In genomic region chr13:103866041-103866440, GRCh38 we compare ENCODE assay signal across 26 cellular contexts.
"Had no signal": no experiment of that assay in that cellular context is flagged by ENCODE, and none has a peak within 500 bp of the region (broad histone marks: within the 10 kb centered on the region; RNA-seq: fewer than 3 reads in every experiment).

No MANE protein-coding gene starts in this region.

- H3K36me3 ChIP-seq: ascending aorta, esophagus muscularis mucosa, heart left ventricle, left lung, lower lobe of right lung, spleen, tibial nerve had no signal

- H3K9me3 ChIP-seq: ascending aorta, esophagus muscularis mucosa, heart left ventricle, lower lobe of right lung, tibial nerve had no signal

- H2AFZ ChIP-seq: parathyroid adenoma had no signal

- H3K27ac ChIP-seq: ascending aorta, esophagus muscularis mucosa, foreskin keratinocyte, heart left ventricle, left lung, lower lobe of right lung, parathyroid adenoma, spleen, tibial nerve, VCaP had no signal

- H3K27me3 ChIP-seq: ascending aorta, esophagus muscularis mucosa, foreskin keratinocyte, heart left ventricle, left lung, spleen, tibial nerve had no signal

- H3K4me1 ChIP-seq: ascending aorta, esophagus muscularis mucosa, foreskin keratinocyte, heart left ventricle, left lung, lower lobe of right lung, parathyroid adenoma, spleen, tibial nerve had no signal

- ATAC-seq: activated CD4-positive, CD25-positive, alpha-beta regulatory T cell treated with anti-CD3 and anti-CD28 coated beads, Interleukin-2, amount 50 U/mL, for 24 hours; foreskin keratinocyte; heart left ventricle; left lung; lower lobe of right lung; right cardiac atrium had no signal

- H3K79me2 ChIP-seq: parathyroid adenoma had no signal

- H3K9ac ChIP-seq: parathyroid adenoma had no signal

- DNase-seq: activated CD4-positive, alpha-beta memory T cell treated with anti-CD3 and anti-CD28 coated beads for 36 hours; activated CD4-positive, alpha-beta T cell treated with anti-CD3 and anti-CD28 coated beads for 48 hours; activated CD8-positive, alpha-beta memory T cell treated with anti-CD3 and anti-CD28 coated beads, Interleukin-2, amount 50 U/mL, for 4 hours; activated gamma-delta T cell; activated naive CD4-positive, alpha-beta T cell treated with anti-CD3 and anti-CD28 coated beads, Interleukin-2, amount 10 ng/mL, durations not matched to agents 7 days and 5 days; activated naive CD8-positive, alpha-beta T cell treated with anti-CD3 and anti-CD28 coated beads, Interleukin-2, amount 10 ng/mL, durations not matched to agents 7 days and 5 days; activated T-cell treated with anti-CD3 and anti-CD28 coated beads, Interleukin-2, amount 50 U/mL, for 24 hours; caudate nucleus; foreskin keratinocyte; heart left ventricle; hypothalamus; kidney glomerular epithelial cell; left lung; lower lobe of right lung; mesenchymal stem cell; occipital lobe; right cardiac atrium; spleen; stimulated activated naive CD4-positive, alpha-beta T cell treated with Interleukin-2 at 50 U/mL for 16 hours; T-helper 1 cell had no signal

- H3K4me3 ChIP-seq: ascending aorta, esophagus muscularis mucosa, heart left ventricle, left lung, lower lobe of right lung, spleen, tibial nerve had no signal
